8 cellular contexts compared by ENCODE assay signal in the genomic region with DNA sequence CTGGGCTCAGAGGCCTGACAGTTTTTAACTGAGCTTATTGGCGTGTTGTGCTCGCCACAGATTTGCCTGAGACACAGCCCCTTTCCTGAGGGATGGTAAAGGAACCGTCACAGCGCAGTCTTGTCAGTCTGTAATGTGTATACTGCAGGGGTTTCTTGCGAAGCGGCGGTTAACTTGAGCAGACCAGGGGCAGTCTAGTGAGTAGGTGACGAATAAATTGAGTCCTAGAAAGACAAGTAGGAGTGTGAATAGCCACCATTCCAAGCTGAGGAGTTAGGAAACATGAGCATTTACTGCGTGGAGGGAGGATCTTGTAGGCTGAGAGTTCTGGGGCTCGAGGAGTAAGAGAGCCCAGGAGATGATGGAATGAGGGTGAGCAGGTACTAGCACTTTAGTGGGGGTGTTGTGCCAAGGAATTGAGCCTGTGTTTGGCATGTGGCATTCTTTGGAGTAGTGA. TPM values are rescaled to one million over a fixed set of nuclear protein-coding genes. Genes with fewer than 3 reads are reported as not detected.
DNase-seq lines count a peak whose midpoint lies in the region; ATAC-seq, FAIRE-seq and TF ChIP-seq lines count a peak whose summit lies in the region.

No MANE protein-coding gene starts in this region.

- H3K4me3 ChIP-seq in NT2/D1 (ENCODE audit: insufficient read length, low read depth): peak overlapping the region; percentile 85
- H3K4me3 ChIP-seq in dorsolateral prefrontal cortex: peak overlapping the region; percentile 50 to 98 (median 88)

- H3K27me3 ChIP-seq in NT2/D1 (ENCODE audit: insufficient read depth, insufficient read length) (no peaks in the 10 kb centered on the region), dorsolateral prefrontal cortex (no peaks in the 10 kb centered on the region)

- no peak for FAIRE-seq in frontal cortex (lab: Jason Lieb, UNC)

- H3K9me3 Mint-ChIP-seq in CD14-positive monocyte: no peaks in the 10 kb centered on the region
- H3K9me3 Mint-ChIP-seq in natural killer cell: no peaks in the 10 kb centered on the region

- H3K27me3 Mint-ChIP-seq in CD14-positive monocyte (ENCODE audit: low read depth in 3 of 3) (peaks cover 0 to 2% (median 2%) of the 10 kb centered on the region in 3 donors), natural killer cell (ENCODE audit: low read depth in 2 of 2) (no peaks in the 10 kb centered on the region)

- no peak for ATAC-seq in natural killer cell
- no peak for ATAC-seq in GM21423 (IDR thresholded peaks at IDR 0.05; ENCODE audit: unreplicated experiment)

- H3K36me3 Mint-ChIP-seq in CD14-positive monocyte (peaks cover 5 to 14% of the 10 kb centered on the region in 2 donors), natural killer cell (no peaks in the 10 kb centered on the region)

- H3K27ac Mint-ChIP-seq in CD14-positive monocyte: peak overlapping the region; percentile 96 to 99 (median 98)
- H3K27ac Mint-ChIP-seq in natural killer cell: peak overlapping the region; percentile 95 to 98

- peaks cover 49% of the 10 kb centered on the region for H3K4me1 Mint-ChIP-seq in CD14-positive monocyte
- H3K4me1 Mint-ChIP-seq in natural killer cell: peaks cover 60 to 61% of the 10 kb centered on the region in 2 donors

- H3K4me1 ChIP-seq in NT2/D1 (ENCODE audit: insufficient read depth, insufficient read length): peaks cover 9% of the 10 kb centered on the region

- H3K9ac ChIP-seq in NT2/D1 (ENCODE audit: insufficient read length, low read depth): peak overlapping the region; percentile 54

- H3K4me3 Mint-ChIP-seq in CD14-positive monocyte (peak overlapping the region; percentile 96 to 98), natural killer cell (peak overlapping the region; percentile 98)

- peaks cover 21% of the 10 kb centered on the region for H3K36me3 ChIP-seq in NT2/D1 (ENCODE audit: insufficient read depth, insufficient read length, low read length)

- no peaks in the 10 kb centered on the region for H3K9me3 ChIP-seq in NT2/D1 (ENCODE audit: insufficient read depth, low read length)

- DNase-seq in CD14-positive monocyte (ENCODE audit: low spot score) (no peak), NT2/D1 (ENCODE audit: low read depth, low spot score) (no peak), dorsolateral prefrontal cortex (no peak), natural killer cell (no peak), ureter (ENCODE audit: low spot score) (no peak), frontal cortex (ENCODE audit: low spot score in 2 of 2) (no peak), NCI-H2227 treated with DMSO at 0.1 percent for 48 hours (lab: John Stamatoyannopoulos, UW) (no peak)

- TF ChIP-seq CTCF in CD14-positive monocyte (IDR thresholded peaks at IDR 0.05): no peak
- no peak for TF ChIP-seq CTCF in dorsolateral prefrontal cortex (IDR thresholded peaks at IDR 0.05 in 54 of 56, conservative IDR thresholded peaks at IDR 0.05 in 2 of 56; ENCODE audit: low read depth in 1 of 56, partially characterized antibody in 56 of 56)
- TF ChIP-seq CTCF in natural killer cell (IDR thresholded peaks at IDR 0.05): no peak

- H3K27ac ChIP-seq in dorsolateral prefrontal cortex: peak overlapping the region in 58 of 59 donors; percentile 4 to 98 (median 80)

- intact Hi-C loops in CD14-positive monocyte (cut with micrococcal nuclease): loop anchor here in 1 of 2 donors (2.0 kb wide), 1 partner anchor 14 kb away; a partner anchor contains a TSS
- intact Hi-C loops in dorsolateral prefrontal cortex (cut with DNase I): loop anchor here (5.0 kb wide), 3 partner anchors 43 to 193 kb away; no protein-coding TSS in a partner anchor
- intact Hi-C loops in natural killer cell (cut with micrococcal nuclease): loop anchor here (2.0 kb wide), 1 partner anchor 60 kb away; no protein-coding TSS in a partner anchor

RNA-seq across cellular contexts. Expression of a gene that starts 1.4 kb away (rescaled TPM):
- polyA plus RNA-seq in CD14-positive monocyte: 10 to 100 TPM; 10.0 to 17.8 TPM
- total RNA-seq in dorsolateral prefrontal cortex: 100 to 1,000 TPM in 79 of 120 experiments, 10 to 100 TPM in 41; 83.5 to 133 (median 106) TPM
- 100 to 1,000 TPM; 269 to 291 (median 270) TPM for total RNA-seq in natural killer cell
- 119 TPM for total RNA-seq in ureter
- 13.0 TPM for total RNA-seq in frontal cortex

RNA-seq across cellular contexts. Expression of a gene that starts 13.2 kb away (rescaled TPM):
- polyA plus RNA-seq in CD14-positive monocyte: 1 to 10 TPM; 7.8 to 9.2 TPM
- 10 to 100 TPM; 37.2 to 75.3 (median 54.7) TPM for total RNA-seq in dorsolateral prefrontal cortex
- total RNA-seq in natural killer cell: 10 to 100 TPM; 26.5 to 53.0 (median 31.0) TPM
- 26.2 TPM for total RNA-seq in ureter
- 46.9 TPM for total RNA-seq in frontal cortex
